Comparison of ENCODE assay signal across 15 cellular contexts in genomic region chr14:95679995-95680735, GRCh38. TPM values are rescaled to one million over a fixed set of nuclear protein-coding genes. Genes with fewer than 3 reads are reported as not detected.
DNase-seq lines count a peak whose midpoint lies in the region; FAIRE-seq and TF ChIP-seq lines count a peak whose summit lies in the region.
"Had no signal": no experiment of that assay in that cellular context is flagged by ENCODE, and none has a peak within 500 bp of the region (broad histone marks: within the 10 kb centered on the region; RNA-seq: fewer than 3 reads in every experiment).

No MANE protein-coding gene starts in this region.

- BruUV-seq in OCI-LY7 (replicated peaks; lab: Mats Ljungman, UMichigan) = no TSS peak

- H3K9me2 ChIP-seq in OCI-LY7 (ENCODE audit: insufficient read depth, low read length) = no peaks in the 10 kb centered on the region

- TF ChIP-seq CTCF in GM06990 (IDR thresholded peaks at IDR 0.05; ENCODE audit: insufficient read depth, low read length, poor library complexity, severe bottlenecking) (peak; percentile 54), OCI-LY7 (conservative IDR thresholded peaks at IDR 0.05; ENCODE audit: low read length) (peak; percentile 69), nephron (IDR thresholded peaks at IDR 0.05; ENCODE audit: unreplicated experiment in 3 of 3) (peak; percentile 21 to 44 (median 43))

- H3K79me2 ChIP-seq in OCI-LY7 (ENCODE audit: insufficient read depth, low read depth, low read length) = no peaks in the 10 kb centered on the region

- H3K4me3 Mint-ChIP-seq in nephron = no peak overlapping the region
- H3K4me3 Mint-ChIP-seq: activated CD8-positive, alpha-beta T cell treated with anti-CD3 and anti-CD28 coated beads, Interleukin-2, amount 10 ng/mL, durations not matched to agents 7 days and 5 days had no signal

- H3K4me2 ChIP-seq in OCI-LY7 (ENCODE audit: low read length) = peak overlapping the region; percentile 61

- CTCF ChIA-PET in OCI-LY7 (lab: Charles Lee; ENCODE audit: unreplicated experiment) = interaction anchor here (1.2 to 1.6 kb wide), 5 partner anchors 11 to 66 kb away, joined by 3 to 17 read pairs (median 5); no protein-coding TSS in a partner anchor

- H3K36me3 Mint-ChIP-seq in nephron (ENCODE audit: low read depth) = peaks cover 5% of the 10 kb centered on the region

- peaks cover 61% of the 10 kb centered on the region for H3K4me1 ChIP-seq in OCI-LY7 (ENCODE audit: insufficient read depth, low read length, poor library complexity, severe bottlenecking)

- no peak for TF ChIP-seq POLR2A in H54 (IDR thresholded peaks at IDR 0.05; ENCODE audit: low read depth, low read length)

- DNase-seq in GM06990 (ENCODE audit: extremely low read depth, insufficient read length) (no peak), HuH-7 (ENCODE audit: low spot score) (peak; percentile 35), OCI-LY7 (ENCODE audit: low spot score) (peak; percentile 58), H54 (ENCODE audit: insufficient read length, low spot score) (no peak), RKO (ENCODE audit: low spot score) (no peak), head of caudate nucleus (no peak), GM19238 (ENCODE audit: insufficient read length, low spot score) (no peak)
- DNase-seq: activated CD8-positive, alpha-beta T cell treated with anti-CD3 and anti-CD28 coated beads, Interleukin-2, amount 10 ng/mL, durations not matched to agents 7 days and 5 days; amniotic stem cell; EL; SIG-M5; stimulated activated CD4-positive, alpha-beta T cell treated with anti-CD3 and anti-CD28 coated beads, Interleukin-2, amount 100 ng/mL, for 24 hours had no signal

- no peaks in the 10 kb centered on the region for H4K20me1 ChIP-seq in OCI-LY7 (ENCODE audit: insufficient read depth, low read length)

- POLR2A ChIA-PET in OCI-LY7 (lab: Charles Lee) = interaction anchor here (0.6 to 11.3 kb wide), 11 partner anchors 9 to 210 kb away, joined by 3 to 187 read pairs (median 4); no protein-coding TSS in a partner anchor

- peaks cover 23% of the 10 kb centered on the region for H3K27me3 Mint-ChIP-seq in nephron (ENCODE audit: low read depth)

- peaks cover 7% of the 10 kb centered on the region for H3K9me3 Mint-ChIP-seq in nephron

- no peaks in the 10 kb centered on the region for H3K4me1 Mint-ChIP-seq in nephron

- H2AFZ ChIP-seq in OCI-LY7 (ENCODE audit: low read length) = peak overlapping the region; percentile 55; the same call in 1 of the 2 replicates

- H3K9me3 ChIP-seq in OCI-LY7 (ENCODE audit: low read length) = peaks cover 21% of the 10 kb centered on the region; the same call in 1 of the 2 replicates

- no peak for FAIRE-seq in H54 (lab: Jason Lieb, UNC)
- FAIRE-seq: endometrium had no signal

- intact Hi-C loops in OCI-LY7 (cut with micrococcal nuclease; ENCODE audit: unreplicated experiment) = loop anchor here (5.0 kb wide), 1 partner anchor 312 kb away; no protein-coding TSS in a partner anchor
- intact Hi-C loops in head of caudate nucleus (cut with DNase I) = no loop called here

- H3K27ac Mint-ChIP-seq in nephron = peak overlapping the region in 2 of 3 experiments; percentile 31 to 44
- H3K27ac Mint-ChIP-seq: activated CD8-positive, alpha-beta T cell treated with anti-CD3 and anti-CD28 coated beads, Interleukin-2, amount 10 ng/mL, durations not matched to agents 7 days and 5 days had no signal

- no peaks in the 10 kb centered on the region for H3K27me3 ChIP-seq in GM06990 (replicated peaks; ENCODE audit: control insufficient read depth, insufficient read depth, low read length)

- H3K27ac ChIP-seq in OCI-LY7 (ENCODE audit: low read depth, low read length, poor library complexity, severe bottlenecking) = peak overlapping the region; percentile 52

- H3K36me3 ChIP-seq in GM06990 (ENCODE audit: control insufficient read depth, insufficient read depth, low read length) (no peaks in the 10 kb centered on the region), OCI-LY7 (ENCODE audit: insufficient read depth, low read length) (peaks cover 25% of the 10 kb centered on the region)

- H3K4me3 ChIP-seq in GM06990 (replicated peaks; ENCODE audit: low read depth, low read length) (no peak overlapping the region), OCI-LY7 (ENCODE audit: low read depth, low read length, poor library complexity, severe bottlenecking) (no peak overlapping the region)

RNA-seq across cellular contexts. Expression of gene TCL1B, which starts 6.1 kb away (rescaled TPM):
- total RNA-seq in OCI-LY7 (2014; rRNA removed; shearing (Covaris generic)) = 75.2 and 83.2 TPM in 2 replicates
- 5.6 and 5.7 TPM in 2 replicates for total RNA-seq in OCI-LY7 (2022)
- total RNA-seq: activated CD8-positive, alpha-beta T cell treated with anti-CD3 and anti-CD28 coated beads, Interleukin-2, amount 10 ng/mL, durations not matched to agents 7 days and 5 days; subcutaneous adipose tissue had no signal

RNA-seq across cellular contexts. Expression of gene TCL1A, which starts 33.8 kb away (rescaled TPM):
- 1,441 and 1,586 TPM in 2 replicates for total RNA-seq in OCI-LY7 (2014; rRNA removed; shearing (Covaris generic))
- total RNA-seq in OCI-LY7 (2022) = 574 and 673 TPM in 2 replicates
- total RNA-seq: activated CD8-positive, alpha-beta T cell treated with anti-CD3 and anti-CD28 coated beads, Interleukin-2, amount 10 ng/mL, durations not matched to agents 7 days and 5 days; subcutaneous adipose tissue had no signal

Comparison
In these comparisons a context has a peak if more than half of its experiments do, and no peak if none do; other contexts are left out.
1. DNase-seq: peak in HuH-7 (single experiment) and OCI-LY7 (single experiment); none in GM06990 (single experiment), H54 (single experiment), RKO (single experiment), head of caudate nucleus (0 of 42) and GM19238 (single experiment).
2. Peak in every context shown above with its lines, with median percentiles within 50 percentile points of each other: CTCF ChIP-seq.